Comparison of ENCODE assay signal across 23 cellular contexts in the genomic region with DNA sequence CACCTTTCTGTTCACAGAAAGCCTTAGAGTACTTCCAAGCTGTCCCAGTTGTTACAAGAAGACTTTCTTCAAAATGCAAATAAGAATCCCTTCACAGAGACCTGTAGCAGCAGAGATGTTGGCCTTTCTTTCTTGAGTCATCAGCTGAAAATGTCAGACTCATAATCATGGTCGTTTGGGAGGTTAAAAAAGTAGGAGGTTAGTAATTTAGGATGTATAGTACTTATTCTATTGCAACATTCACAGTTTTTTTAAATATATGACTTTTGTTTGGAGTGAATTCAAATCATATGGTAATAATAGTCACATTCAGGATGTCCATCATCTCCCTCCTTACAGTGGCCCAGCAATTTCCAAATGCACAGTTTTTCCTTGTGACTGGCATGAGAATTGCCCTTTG.
"Had no signal": no experiment of that assay in that cellular context is flagged by ENCODE, and none has a peak within 500 bp of the region (broad histone marks: within the 10 kb centered on the region; RNA-seq: fewer than 3 reads in every experiment).

No MANE protein-coding gene starts in this region.

- H3K4me3 ChIP-seq: adrenal gland, MG63, SJCRH30, SK-N-MC had no signal

- H3K36me3 ChIP-seq: adrenal gland, MG63, SJCRH30 had no signal

- H3K4me1 ChIP-seq: adrenal gland, SJCRH30 had no signal

- DNase-seq: activated CD4-positive, alpha-beta T cell treated with anti-CD3 and anti-CD28 coated beads, Interleukin-2, amount 50 U/mL, for 4 hours; activated CD8-positive, alpha-beta T cell treated with anti-CD3 and anti-CD28 coated beads for 36 hours; activated gamma-delta T cell; activated naive CD4-positive, alpha-beta T cell treated with Interleukin-2 at 50 U/mL for 16 hours; activated naive CD8-positive, alpha-beta T cell treated with anti-CD3 and anti-CD28 coated beads, Interleukin-2, amount 10 ng/mL, durations not matched to agents 7 days and 5 days; activated T-cell treated with anti-CD3 and anti-CD28 coated beads, Interleukin-2, amount 50 U/mL, for 24 hours; adrenal gland; anterior cingulate cortex; central memory CD4-positive, alpha-beta T cell; Kasumi-1; MG63; NCI-H1048; NCI-H1105 treated with DMSO at 0.1 percent for 48 hours; NCI-H1436; NCI-H1694; NCI-H1930; NCI-H2081 treated with DMSO at 0.1 percent for 48 hours; NCI-H226; NCI-H524 treated with DMSO at 0.1 percent for 48 hours; SHP77; SJCRH30 had no signal

- H3K27ac ChIP-seq: adrenal gland, SJCRH30, SK-N-MC had no signal

- ATAC-seq: activated CD8-positive, alpha-beta T cell treated with anti-CD3 and anti-CD28 coated beads for 36 hours; Panc1 had no signal

- H3K9me3 ChIP-seq: adrenal gland, SJCRH30 had no signal

- H3K27me3 ChIP-seq: adrenal gland, MG63, SJCRH30 had no signal
